In genomic region chr11:22634897-22635629, GRCh38 we compare ENCODE assay signal across 12 cellular contexts. TPM values are rescaled to one million over a fixed set of nuclear protein-coding genes. Genes with fewer than 3 reads are reported as not detected.
DNase-seq lines count a peak whose midpoint lies in the region; ATAC-seq and TF ChIP-seq lines count a peak whose summit lies in the region.
"Had no signal": no experiment of that assay in that cellular context is flagged by ENCODE, and none has a peak within 500 bp of the region (broad histone marks: within the 10 kb centered on the region; RNA-seq: fewer than 3 reads in every experiment).

No MANE protein-coding gene starts in this region.

- ATAC-seq in Right ventricle myocardium inferior (peak; percentile 39), GM21619 (IDR thresholded peaks at IDR 0.05; ENCODE audit: unreplicated experiment) (no peak)
- ATAC-seq in stimulated activated naive CD8-positive, alpha-beta T cell treated with anti-CD3 and anti-CD28 coated beads, Interleukin-15, amount 100 ng/mL, for 72 hours: peak; percentile 68

- H3K4me3 Mint-ChIP-seq in stimulated activated naive CD8-positive, alpha-beta T cell treated with anti-CD3 and anti-CD28 coated beads, Interleukin-15, amount 100 ng/mL, for 72 hours: no peak overlapping the region
- H3K4me3 Mint-ChIP-seq: activated naive CD8-positive, alpha-beta T cell; CD4-positive, CD25-positive, alpha-beta regulatory T cell; nephron had no signal

- H3K9me3 Mint-ChIP-seq in stimulated activated naive CD8-positive, alpha-beta T cell treated with anti-CD3 and anti-CD28 coated beads, Interleukin-15, amount 100 ng/mL, for 72 hours: peaks cover 0 to 4% of the 10 kb centered on the region in 2 donors
- H3K9me3 Mint-ChIP-seq: CD4-positive, CD25-positive, alpha-beta regulatory T cell; nephron had no signal

- no peaks in the 10 kb centered on the region for H3K27me3 Mint-ChIP-seq in stimulated activated naive CD8-positive, alpha-beta T cell treated with anti-CD3 and anti-CD28 coated beads, Interleukin-15, amount 100 ng/mL, for 72 hours
- H3K27me3 Mint-ChIP-seq: activated naive CD8-positive, alpha-beta T cell; CD4-positive, CD25-positive, alpha-beta regulatory T cell had no signal

- no peak overlapping the region for H3K27ac ChIP-seq in right atrium auricular region

- H3K4me3 ChIP-seq in right atrium auricular region (no peak overlapping the region), fibroblast of the aortic adventitia (ENCODE audit: low read depth, low read length) (no peak overlapping the region)

- H3K27me3 ChIP-seq in right atrium auricular region: no peaks in the 10 kb centered on the region

- intact Hi-C loops in Right ventricle myocardium inferior (cut with DNase I): no loop called here

- H3K4me1 ChIP-seq in right atrium auricular region: no peaks in the 10 kb centered on the region

- DNase-seq in Right ventricle myocardium inferior (ENCODE audit: missing footprints) (peak; percentile 43), right atrium auricular region (ENCODE audit: low spot score) (no peak), RPMI8226 (peak; percentile 91), fibroblast of the aortic adventitia (ENCODE audit: low read depth) (peak; percentile 4), NCI-H1694 treated with DMSO at 0.1 percent for 48 hours (lab: John Stamatoyannopoulos, UW) (no peak), SKM-1 treated with dmso at 0.1 percent for 144 hours (lab: John Stamatoyannopoulos, UW; ENCODE audit: unreplicated experiment) (no peak)
- no peak for DNase-seq in stimulated activated naive CD8-positive, alpha-beta T cell treated with anti-CD3 and anti-CD28 coated beads, Interleukin-15, amount 100 ng/mL, for 72 hours
- DNase-seq: CD4-positive, CD25-positive, alpha-beta regulatory T cell; NCI-H2081 treated with DMSO at 0.1 percent for 48 hours had no signal

- peaks cover 6% of the 10 kb centered on the region for H3K4me1 Mint-ChIP-seq in stimulated activated naive CD8-positive, alpha-beta T cell treated with anti-CD3 and anti-CD28 coated beads, Interleukin-15, amount 100 ng/mL, for 72 hours

- H3K9me3 ChIP-seq in right atrium auricular region: no peaks in the 10 kb centered on the region

- TF ChIP-seq CTCF in right atrium auricular region (IDR thresholded peaks at IDR 0.05): no peak
- no peak for TF ChIP-seq CTCF in fibroblast of the aortic adventitia (IDR thresholded peaks at IDR 0.05; ENCODE audit: insufficient read depth, low read length)

- no peaks in the 10 kb centered on the region for H3K36me3 ChIP-seq in right atrium auricular region

- H3K27ac Mint-ChIP-seq in stimulated activated naive CD8-positive, alpha-beta T cell treated with anti-CD3 and anti-CD28 coated beads, Interleukin-15, amount 100 ng/mL, for 72 hours: no peak overlapping the region
- H3K27ac Mint-ChIP-seq: activated naive CD8-positive, alpha-beta T cell; nephron had no signal

RNA-seq across cellular contexts. Expression of gene FANCF, which starts 9.4 kb away (rescaled TPM):
- total RNA-seq in Right ventricle myocardium inferior (4.8 TPM), right atrium auricular region (1 to 10 TPM; 3.6 to 4.8 TPM), fibroblast of the aortic adventitia (ENCODE audit: low replicate concordance) (8.9 and 12.8 TPM in 2 replicates)

RNA-seq across cellular contexts. Expression of gene GAS2, which starts 31.3 kb away (rescaled TPM):
- total RNA-seq in Right ventricle myocardium inferior (10.0 TPM), right atrium auricular region (1 to 10 TPM; 6.5 to 9.7 TPM), fibroblast of the aortic adventitia (ENCODE audit: low replicate concordance) (0.90 and 5.8 TPM in 2 replicates)

Comparison
In these comparisons a context has a peak if more than half of its experiments do, and no peak if none do; other contexts are left out.
1. DNase-seq: peak in Right ventricle myocardium inferior (single experiment), RPMI8226 (single experiment) and fibroblast of the aortic adventitia (single experiment); none in right atrium auricular region (single experiment), stimulated activated naive CD8-positive, alpha-beta T cell treated with anti-CD3 and anti-CD28 coated beads, Interleukin-15, amount 100 ng/mL, for 72 hours (0 of 2), NCI-H1694 treated with DMSO at 0.1 percent for 48 hours (single experiment) and SKM-1 treated with dmso at 0.1 percent for 144 hours (single experiment).